17 cellular contexts compared by ENCODE assay signal in the genomic region with DNA sequence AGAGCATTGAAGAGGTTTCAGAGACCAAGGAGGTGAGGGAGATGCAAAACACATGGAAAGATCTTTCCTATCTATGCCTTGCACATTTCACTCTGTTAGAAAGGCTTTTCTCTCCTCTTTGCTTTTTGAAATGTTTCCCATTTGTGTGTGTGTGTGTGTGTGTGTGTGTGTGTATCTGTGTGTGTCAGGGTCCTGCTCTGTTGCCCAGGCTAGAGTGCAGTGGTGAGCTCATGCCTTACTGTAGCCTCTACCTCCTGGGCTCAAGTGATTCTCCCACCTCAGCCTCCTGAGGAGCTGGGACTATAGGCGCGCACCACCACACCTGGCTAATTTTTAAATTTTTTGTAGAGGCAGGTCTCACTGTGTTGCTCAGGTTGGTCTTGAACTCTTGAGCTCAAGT. TPM values are rescaled to one million over a fixed set of nuclear protein-coding genes. Genes with fewer than 3 reads are reported as not detected.
DNase-seq lines count a peak whose midpoint lies in the region; ATAC-seq and TF ChIP-seq lines count a peak whose summit lies in the region.
"Had no signal": no experiment of that assay in that cellular context is flagged by ENCODE, and none has a peak within 500 bp of the region (broad histone marks: within the 10 kb centered on the region; RNA-seq: fewer than 3 reads in every experiment).

No MANE protein-coding gene starts in this region.

- no peaks in the 10 kb centered on the region for H3K36me3 ChIP-seq in HEK293 (ENCODE audit: control insufficient read depth in 2 of 2, insufficient read depth in 1 of 2, low read length in 2 of 2)

- H3K4me1 ChIP-seq in HEK293 (ENCODE audit: control insufficient read depth, insufficient read depth, low read length): no peaks in the 10 kb centered on the region; the same call in 1 of the 2 replicates
- H3K4me1 ChIP-seq: A549, Caco-2 had no signal

- peak; percentile 9 for DNase-seq in OCI-M1 (lab: John Stamatoyannopoulos, UW)
- no peak for DNase-seq in WTC11 (ENCODE audit: low spot score)
- no peak for DNase-seq in iPS-NIHi11 (ENCODE audit: low spot score)
- DNase-seq: AML-193; Caco-2; Calu3; CD4-positive, alpha-beta T cell; CD8-positive, alpha-beta T cell; DMS79 treated with DMSO at 0.1 percent for 48 hours; GF-D8 had no signal

- no peaks in the 10 kb centered on the region for H3K27me3 Mint-ChIP-seq in WTC11 (ENCODE audit: low read depth)
- H3K27me3 Mint-ChIP-seq: B cell; CD4-positive, alpha-beta T cell had no signal

- peaks cover 21% of the 10 kb centered on the region for H3K4me1 Mint-ChIP-seq in WTC11
- H3K4me1 Mint-ChIP-seq: B cell had no signal

- no peak overlapping the region for H3K27ac ChIP-seq in HEK293 (ENCODE audit: extremely low read depth, low read depth, low read length)
- H3K27ac ChIP-seq: 22Rv1; A549; BLaER1 treated with 17β-estradiol and CSF1 and Interleukin-3, amounts not matched to agents 10 nM and 100 nM; C4-2B had no signal

- no peaks in the 10 kb centered on the region for H3K9me3 Mint-ChIP-seq in WTC11

- no peak overlapping the region for H3K27ac Mint-ChIP-seq in WTC11
- H3K27ac Mint-ChIP-seq: B cell; CD4-positive, alpha-beta T cell; CD8-positive, alpha-beta T cell had no signal

- no peak overlapping the region for H3K4me3 Mint-ChIP-seq in WTC11
- H3K4me3 Mint-ChIP-seq: B cell; CD4-positive, alpha-beta T cell; CD8-positive, alpha-beta T cell had no signal

- H3K36me3 Mint-ChIP-seq in WTC11: no peaks in the 10 kb centered on the region
- H3K36me3 Mint-ChIP-seq: CD8-positive, alpha-beta T cell had no signal

- H3K9me3 ChIP-seq in HEK293 (ENCODE audit: control insufficient read depth, insufficient read depth, low read depth, low read length): no peaks in the 10 kb centered on the region
- H3K9me3 ChIP-seq: A549, Caco-2 had no signal

- POLR2A ChIA-PET in HEK293 (lab: Yijun Ruan, JAX) (no interaction called here), WTC11 (lab: Charles Lee) (interaction anchor here (0.6 kb wide), 1 partner anchor 111 kb away, joined by 3 read pairs; no protein-coding TSS in a partner anchor)

- no peak overlapping the region for H3K4me3 ChIP-seq in HEK293 (ENCODE audit: low read depth, low read length)
- H3K4me3 ChIP-seq: A549; BLaER1 treated with 17β-estradiol and CSF1 and Interleukin-3, amounts not matched to agents 10 nM and 100 nM had no signal

- ATAC-seq in WTC11: no peak
- no peak for ATAC-seq in GM19324 (IDR thresholded peaks at IDR 0.05; ENCODE audit: low FRiP score, unreplicated experiment)
- ATAC-seq: A549; CD8-positive, alpha-beta T cell had no signal

- CTCF ChIA-PET in HEK293 (lab: Yijun Ruan, JAX): no interaction called here
- CTCF ChIA-PET in WTC11 (lab: Charles Lee): interaction anchor here (0.6 kb wide), 1 partner anchor 876 kb away, joined by 3 read pairs; no protein-coding TSS in a partner anchor

- TF ChIP-seq CTCF in HEK293 (tag by site-specific recombination; IDR thresholded peaks at IDR 0.05) (no peak), WTC11 (IDR thresholded peaks at IDR 0.05) (no peak)

TF ChIP-seq in HEK293, 187 proteins besides CTCF, POLR2A, EP300 and RAD21:
- TF ChIP-seq, protein P1, sequence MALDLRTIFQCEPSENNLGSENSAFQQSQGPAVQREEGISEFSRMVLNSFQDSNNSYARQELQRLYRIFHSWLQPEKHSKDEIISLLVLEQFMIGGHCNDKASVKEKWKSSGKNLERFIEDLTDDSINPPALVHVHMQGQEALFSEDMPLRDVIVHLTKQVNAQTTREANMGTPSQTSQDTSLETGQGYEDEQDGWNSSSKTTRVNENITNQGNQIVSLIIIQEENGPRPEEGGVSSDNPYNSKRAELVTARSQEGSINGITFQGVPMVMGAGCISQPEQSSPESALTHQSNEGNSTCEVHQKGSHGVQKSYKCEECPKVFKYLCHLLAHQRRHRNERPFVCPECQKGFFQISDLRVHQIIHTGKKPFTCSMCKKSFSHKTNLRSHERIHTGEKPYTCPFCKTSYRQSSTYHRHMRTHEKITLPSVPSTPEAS (tag by site-specific recombination; IDR thresholded peaks at IDR 0.05): peak; percentile 59; the same call in 1 of the 2 replicates
- TF ChIP-seq ZNF529 (tag by site-specific recombination; IDR thresholded peaks at IDR 0.05; ENCODE audit: insufficient replicate concordance): no peak
TF ChIP-seq in HEK293: peak in this region for 1.

TF ChIP-seq in WTC11, 78 proteins besides CTCF, POLR2A, EP300 and RAD21:
- TF ChIP-seq CREM (CRISPR knock-in tag; IDR thresholded peaks at IDR 0.05) (no peak), GRHL2 (CRISPR knock-in tag; IDR thresholded peaks at IDR 0.05; ENCODE audit: insufficient replicate concordance, severe bottlenecking) (no peak), ZNF121 (CRISPR knock-in tag; IDR thresholded peaks at IDR 0.05) (peak; percentile 83), TCF7 (CRISPR knock-in tag; IDR thresholded peaks at IDR 0.05; ENCODE audit: low read depth) (no peak), SMAD4 (CRISPR knock-in tag; IDR thresholded peaks at IDR 0.05) (no peak), MYBL2 (CRISPR knock-in tag; IDR thresholded peaks at IDR 0.05) (no peak), ATF3 (CRISPR knock-in tag; conservative IDR thresholded peaks at IDR 0.05) (no peak)

RNA-seq across cellular contexts. Expression of gene CNTLN, which starts 50.8 kb away (rescaled TPM):
- total RNA-seq in WTC11 (2021): 12.2 to 13.4 TPM (median 12.7 TPM) in 3 replicates
- total RNA-seq: CD8-positive, alpha-beta T cell had no signal

Comparison
In these comparisons a context has a peak if more than half of its experiments do, and no peak if none do; other contexts are left out.
1. Of the 8 proteins assayed by ChIP-seq in both HEK293 and WTC11: peak only in HEK293: none; only in WTC11: ZNF121; in both: none; in neither: 7.